Comparison of ENCODE assay signal across 6 cellular contexts in genomic region chr7:41550046-41550445, GRCh38.
DNase-seq lines count a peak whose midpoint lies in the region; ATAC-seq and TF ChIP-seq lines count a peak whose summit lies in the region.
"Not testable (repeated sequence)": the region's sequence is repeated elsewhere in the genome, so short reads cannot be mapped to it uniquely, and the experiment has no call there.

No MANE protein-coding gene starts in this region.

- not testable (repeated sequence) for H3K4me3 ChIP-seq in PC-3 (ENCODE audit: low read length); epithelial cell of esophagus (ENCODE audit: low read length)

- not testable (repeated sequence) for H3K9me3 ChIP-seq in PC-3 (ENCODE audit: low read length)

- not testable (repeated sequence) for ATAC-seq in PC-3

- peak; percentile 55 for DNase-seq in EL
- peak; percentile 77 for DNase-seq in HT1080 (ENCODE audit: low read depth)
- peak; percentile 26 for DNase-seq in PC-3
- DNase-seq in amniotic epithelial cell (ENCODE audit: low read depth) = peak; percentile 15
- DNase-seq in epithelial cell of esophagus (ENCODE audit: low read depth) = peak; percentile 24
- peak; percentile 71 for DNase-seq in kidney tubule cell (ENCODE audit: low spot score)

- not testable (repeated sequence) for H3K79me2 ChIP-seq in PC-3 (ENCODE audit: low read length)

- not testable (repeated sequence) for H3K27ac ChIP-seq in PC-3 (ENCODE audit: low read length)

- not testable (repeated sequence) for H3K9ac ChIP-seq in PC-3 (ENCODE audit: low read length)

- H3F3A ChIP-seq in PC-3 (ENCODE audit: low read length, unreplicated experiment) = not testable (repeated sequence)

- H3K36me3 ChIP-seq in PC-3 (ENCODE audit: low read depth, low read length) = not testable (repeated sequence)

- not testable (repeated sequence) for H3K27me3 ChIP-seq in PC-3 (ENCODE audit: low read length)

- intact Hi-C loops in PC-3 (cut with micrococcal nuclease) = not testable (repeated sequence)

- CTCF ChIA-PET in PC-3 (lab: Charles Lee) = not testable (repeated sequence)

- H3K9me2 ChIP-seq in PC-3 (replicated peaks; ENCODE audit: low read length) = not testable (repeated sequence)

- not testable (repeated sequence) for H3K4me1 ChIP-seq in PC-3 (ENCODE audit: insufficient read depth, low read length)

- POLR2A ChIA-PET in PC-3 (lab: Charles Lee; ENCODE audit: unreplicated experiment) = not testable (repeated sequence)

- not testable (repeated sequence) for H3K4me2 ChIP-seq in PC-3 (ENCODE audit: low read length)

- not testable (repeated sequence) for H2AFZ ChIP-seq in PC-3 (ENCODE audit: low read length)

- not testable (repeated sequence) for H4K20me1 ChIP-seq in PC-3 (ENCODE audit: low read length)

- not testable (repeated sequence) for TF ChIP-seq CTCF in PC-3 (conservative IDR thresholded peaks at IDR 0.05; ENCODE audit: low read depth, low read length); epithelial cell of esophagus (IDR thresholded peaks at IDR 0.05; ENCODE audit: insufficient read depth, low read depth, low read length, missing control alignments)

- not testable (repeated sequence) for BruUV-seq in PC-3 (replicated peaks; lab: Mats Ljungman, UMichigan)

Comparison
In these comparisons a context has a peak if more than half of its experiments do, and no peak if none do; other contexts are left out.
1. DNase-seq: peak in every context shown above with its lines; median percentile 77 in HT1080; 71 in kidney tubule cell; 55 in EL; 26 in PC-3; 24 in epithelial cell of esophagus; 15 in amniotic epithelial cell.